8 cellular contexts compared by ENCODE assay signal in genomic region chr12:116278259-116278595, GRCh38. TPM values are rescaled to one million over a fixed set of nuclear protein-coding genes. Genes with fewer than 3 reads are reported as not detected.
DNase-seq lines count a peak whose midpoint lies in the region; ATAC-seq and TF ChIP-seq lines count a peak whose summit lies in the region.

No MANE protein-coding gene starts in this region.

- no peaks in the 10 kb centered on the region for H3K9me3 ChIP-seq in muscle layer of duodenum (ENCODE audit: control insufficient read depth in 1 of 2, low read length in 2 of 2)

- H3K4me3 Mint-ChIP-seq in IgD-negative memory B cell = peak overlapping the region; percentile 83 to 94 (median 90)

- peaks cover 11 to 23% of the 10 kb centered on the region in 2 donors for H3K4me1 ChIP-seq in muscle layer of duodenum (ENCODE audit: control insufficient read depth in 1 of 2, insufficient read depth in 2 of 2, low read length in 2 of 2)

- no peak for ATAC-seq in GM18907 (IDR thresholded peaks at IDR 0.05; ENCODE audit: unreplicated experiment)

- peak overlapping the region in 2 of 3 donors; percentile 86 to 91 for H3K27ac Mint-ChIP-seq in IgD-negative memory B cell

- H3K9me3 Mint-ChIP-seq in IgD-negative memory B cell = no peaks in the 10 kb centered on the region

- H3K27me3 Mint-ChIP-seq in IgD-negative memory B cell = no peaks in the 10 kb centered on the region

- peak overlapping the region; percentile 23 for H3K27ac ChIP-seq in muscle layer of duodenum (ENCODE audit: low read length)

- H3K4me3 ChIP-seq in AG04449 (ENCODE audit: low read depth, low read length) (peak overlapping the region; percentile 49), muscle layer of duodenum (ENCODE audit: low read depth in 1 of 2, low read length in 2 of 2) (peak overlapping the region; percentile 50 to 51)

- peaks cover 38 to 53% (median 40%) of the 10 kb centered on the region in 3 donors for H3K4me1 Mint-ChIP-seq in IgD-negative memory B cell

- no peaks in the 10 kb centered on the region for H3K27me3 ChIP-seq in muscle layer of duodenum (ENCODE audit: low read depth, low read length)

- no peaks in the 10 kb centered on the region for H3K36me3 ChIP-seq in muscle layer of duodenum (ENCODE audit: control insufficient read depth in 1 of 2, insufficient read depth in 2 of 2, low read length in 2 of 2)

- no peak for DNase-seq in AG04449 (ENCODE audit: low read depth, low spot score)
- DNase-seq in cerebellar cortex (ENCODE audit: low spot score) = peak; percentile 37
- no peak for DNase-seq in mesenteric fat pad (ENCODE audit: low spot score)
- DNase-seq in activated gamma-delta T cell (lab: John Stamatoyannopoulos, UW) = no peak
- no peak for DNase-seq in globus pallidus (ENCODE audit: low spot score)

- H3K36me3 Mint-ChIP-seq in IgD-negative memory B cell = no peaks in the 10 kb centered on the region

- POLR2A ChIA-PET in AG04449 (lab: Yijun Ruan, JAX) = interaction anchor here (0.6 to 1.0 kb wide), 2 partner anchors 10 to 17 kb away, joined by 3 read pairs; no protein-coding TSS in a partner anchor

- no peak for TF ChIP-seq CTCF in AG04449 (IDR thresholded peaks at IDR 0.05; ENCODE audit: insufficient read depth, low read length, missing control alignments)

- CTCF ChIA-PET in AG04449 (lab: Yijun Ruan, JAX) = interaction anchor here (0.8 to 1.9 kb wide), 11 partner anchors 14 to 322 kb away, joined by 3 to 9 read pairs (median 3); no protein-coding TSS in a partner anchor

RNA-seq across cellular contexts. Expression of gene MED13L, which starts 0.7 kb away (rescaled TPM):
- 10.7 TPM for polyA plus RNA-seq in IgD-negative memory B cell
- 136 TPM for total RNA-seq in mesenteric fat pad
